In the genomic region with DNA sequence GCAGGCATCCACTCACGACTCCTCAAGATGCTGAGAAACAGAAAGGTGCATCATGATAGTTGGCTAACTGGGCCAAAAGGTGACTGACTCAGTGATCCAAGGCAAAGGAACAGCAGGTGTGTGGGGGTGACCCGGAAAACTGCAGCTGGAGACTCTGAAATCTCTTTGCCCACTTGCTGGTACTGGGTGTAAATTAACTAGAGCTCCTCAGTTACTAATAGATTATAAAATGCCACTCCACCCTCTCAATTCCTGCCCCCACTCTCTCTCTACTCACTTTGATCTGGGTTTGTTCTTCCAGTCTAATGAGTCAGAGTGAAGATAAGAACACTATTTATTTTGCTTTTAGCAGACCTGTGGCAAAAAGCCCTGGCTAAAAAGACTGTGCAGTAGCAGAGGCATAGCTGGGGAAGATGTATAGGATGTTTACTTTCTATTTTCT, we compare ENCODE assay signal across 12 cellular contexts. TPM values are rescaled to one million over a fixed set of nuclear protein-coding genes. Genes with fewer than 3 reads are reported as not detected.
DNase-seq lines count a peak whose midpoint lies in the region; ATAC-seq and TF ChIP-seq lines count a peak whose summit lies in the region.
"Had no signal": no experiment of that assay in that cellular context is flagged by ENCODE, and none has a peak within 500 bp of the region (broad histone marks: within the 10 kb centered on the region; RNA-seq: fewer than 3 reads in every experiment).

No MANE protein-coding gene starts in this region.

- H3K27me3 ChIP-seq in AG04450 (ENCODE audit: control insufficient read depth, insufficient read depth, low read length) (peaks cover 11% of the 10 kb centered on the region), HL-60 (ENCODE audit: insufficient read depth, poor library complexity, severe bottlenecking) (no peaks in the 10 kb centered on the region)

- H3K27ac ChIP-seq in AG04450 (ENCODE audit: low read depth, low read length): no peak overlapping the region
- peak overlapping the region; percentile 83 for H3K27ac ChIP-seq in HL-60 (replicated peaks)

- peak overlapping the region; percentile 23 for H3K27ac Mint-ChIP-seq in activated CD4-positive, alpha-beta memory T cell treated with anti-CD3 and anti-CD28 coated beads for 36 hours
- H3K27ac Mint-ChIP-seq: IgD-negative memory B cell, memory B cell had no signal

- ATAC-seq in HG03108 (IDR thresholded peaks at IDR 0.05; ENCODE audit: unreplicated experiment): no peak

- no peaks in the 10 kb centered on the region for H3K9me3 Mint-ChIP-seq in activated CD4-positive, alpha-beta memory T cell treated with anti-CD3 and anti-CD28 coated beads for 36 hours
- H3K9me3 Mint-ChIP-seq: IgD-negative memory B cell, memory B cell had no signal

- H3K4me1 Mint-ChIP-seq in activated CD4-positive, alpha-beta memory T cell treated with anti-CD3 and anti-CD28 coated beads for 36 hours (ENCODE audit: low read depth): peaks cover 31% of the 10 kb centered on the region

- H3K4me3 Mint-ChIP-seq in activated CD4-positive, alpha-beta memory T cell treated with anti-CD3 and anti-CD28 coated beads for 36 hours: peak overlapping the region; percentile 36
- H3K4me3 Mint-ChIP-seq: IgD-negative memory B cell, memory B cell had no signal

- POLR2A ChIA-PET in AG04450 (lab: Yijun Ruan, JAX): interaction anchor here (0.7 to 1.0 kb wide), 2 partner anchors 81 to 338 kb away, joined by 3 to 14 read pairs; no protein-coding TSS in a partner anchor
- POLR2A ChIA-PET in activated CD4-positive, alpha-beta memory T cell treated with anti-CD3 and anti-CD28 coated beads for 36 hours (lab: Charles Lee): interaction anchor here (0.9 kb wide), 1 partner anchor 82 kb away, joined by 3 read pairs; the partner anchor contains the start of gene SUCO

- no peaks in the 10 kb centered on the region for H3K36me3 Mint-ChIP-seq in activated CD4-positive, alpha-beta memory T cell treated with anti-CD3 and anti-CD28 coated beads for 36 hours
- H3K36me3 Mint-ChIP-seq: memory B cell had no signal

- intact Hi-C loops in activated CD4-positive, alpha-beta memory T cell treated with anti-CD3 and anti-CD28 coated beads for 36 hours (cut with micrococcal nuclease): loop anchor here (1.0 to 5.0 kb wide), 8 partner anchors 81 to 278 kb away; no protein-coding TSS in a partner anchor

- H3K9me3 ChIP-seq in AG04450 (ENCODE audit: control insufficient read depth, insufficient read depth, low read length): no peaks in the 10 kb centered on the region

- CTCF ChIA-PET in AG04450 (lab: Charles Lee): interaction anchor here (0.5 to 5.0 kb wide), 16 partner anchors 8 to 649 kb away, joined by 3 to 66 read pairs (median 5); no protein-coding TSS in a partner anchor
- CTCF ChIA-PET in activated CD4-positive, alpha-beta memory T cell treated with anti-CD3 and anti-CD28 coated beads for 36 hours (lab: Charles Lee): interaction anchor here (0.7 to 4.4 kb wide), 12 partner anchors 16 to 449 kb away, joined by 3 to 36 read pairs (median 4); no protein-coding TSS in a partner anchor

- H3K4me3 ChIP-seq in AG04450 (ENCODE audit: low read depth, low read length) (no peak overlapping the region), HL-60 (replicated peaks; ENCODE audit: insufficient read depth, low read length) (no peak overlapping the region)

- TF ChIP-seq CTCF in AG04450 (IDR thresholded peaks at IDR 0.05; ENCODE audit: low read depth, low read length) (no peak), HL-60 (IDR thresholded peaks at IDR 0.05; ENCODE audit: insufficient read depth, low read length) (no peak)

- no peaks in the 10 kb centered on the region for H3K27me3 Mint-ChIP-seq in activated CD4-positive, alpha-beta memory T cell treated with anti-CD3 and anti-CD28 coated beads for 36 hours

- DNase-seq in AG04450 (ENCODE audit: low read depth, low spot score): peak; percentile 29
- DNase-seq in HL-60 (ENCODE audit: low read depth in 1 of 2, low spot score in 1 of 2): no peak
- peak; percentile 29 for DNase-seq in activated CD4-positive, alpha-beta memory T cell treated with anti-CD3 and anti-CD28 coated beads for 36 hours
- peak; percentile 77 for DNase-seq in kidney glomerular epithelial cell (lab: John Stamatoyannopoulos, UW)
- no peak for DNase-seq in midbrain (lab: John Stamatoyannopoulos, UW)
- DNase-seq in Ammon's horn (ENCODE audit: low spot score): no peak
- no peak for DNase-seq in HCEC 1CT
- DNase-seq: T1000 had no signal

RNA-seq across cellular contexts. Expression of gene PIGC, which starts 7.2 kb away (rescaled TPM):
- polyA plus RNA-seq in AG04450 (2011; rRNA removed): 22.7 and 25.2 TPM in 2 replicates
- polyA minus RNA-seq in AG04450 (2011; rRNA and poly(A)+ RNA removed): 20.7 and 24.2 TPM in 2 replicates
- 10 to 100 TPM; 16.6 to 17.4 TPM for total RNA-seq in activated CD4-positive, alpha-beta memory T cell treated with anti-CD3 and anti-CD28 coated beads for 36 hours

RNA-seq across cellular contexts. Expression of gene C1orf105, which starts 30.5 kb away (rescaled TPM):
- not detected in 2 replicates for polyA plus RNA-seq in AG04450 (2011; rRNA removed)
- polyA minus RNA-seq in AG04450 (2011; rRNA and poly(A)+ RNA removed): not detected in 2 replicates
- total RNA-seq in activated CD4-positive, alpha-beta memory T cell treated with anti-CD3 and anti-CD28 coated beads for 36 hours: not detected
- total RNA-seq: cerebellum had no signal
- polyA plus RNA-seq: IgD-negative memory B cell had no signal

Comparison
In these comparisons a context has a peak if more than half of its experiments do, and no peak if none do; other contexts are left out.
1. DNase-seq: peak in AG04450 (single experiment), activated CD4-positive, alpha-beta memory T cell treated with anti-CD3 and anti-CD28 coated beads for 36 hours (single experiment) and kidney glomerular epithelial cell (single experiment); none in HL-60 (0 of 2), midbrain (single experiment), Ammon's horn (single experiment) and HCEC 1CT (single experiment).